ENCODE assay signal across 20 cellular contexts in genomic region chr16:16137110-16137509, GRCh38.
"Had no signal": no experiment of that assay in that cellular context is flagged by ENCODE, and none has a peak within 500 bp of the region (broad histone marks: within the 10 kb centered on the region; RNA-seq: fewer than 3 reads in every experiment).

No MANE protein-coding gene starts in this region.

- H3K27ac Mint-ChIP-seq: naive thymus-derived CD8-positive, alpha-beta T cell; stimulated activated naive B cell treated with anti-CD40 and anti-IgM and Interleukin-4, amounts not matched to agents 10 μg/mL and 1 μg/mL and 100 μg/mL, for 72 hours had no signal

- H3K9me3 Mint-ChIP-seq: naive thymus-derived CD8-positive, alpha-beta T cell; stimulated activated naive B cell treated with anti-CD40 and anti-IgM and Interleukin-4, amounts not matched to agents 10 μg/mL and 1 μg/mL and 100 μg/mL, for 72 hours; stimulated activated naive CD8-positive, alpha-beta T cell treated with anti-CD3 and anti-CD28 coated beads, Interleukin-15, amount 100 ng/mL, for 72 hours had no signal

- H3K27me3 Mint-ChIP-seq: naive thymus-derived CD8-positive, alpha-beta T cell; stimulated activated naive B cell treated with anti-CD40 and anti-IgM and Interleukin-4, amounts not matched to agents 10 μg/mL and 1 μg/mL and 100 μg/mL, for 72 hours; stimulated activated naive CD8-positive, alpha-beta T cell treated with anti-CD3 and anti-CD28 coated beads, Interleukin-15, amount 100 ng/mL, for 72 hours had no signal

- ATAC-seq: esophagus mucosa; gastrocnemius medialis; heart right ventricle; left lung; mucosa of descending colon; naive thymus-derived CD8-positive, alpha-beta T cell; stimulated activated naive B cell treated with anti-CD40 and anti-IgM and Interleukin-4, amounts not matched to agents 10 μg/mL and 1 μg/mL and 100 μg/mL, for 72 hours; stimulated activated naive CD8-positive, alpha-beta T cell treated with anti-CD3 and anti-CD28 coated beads, Interleukin-15, amount 100 ng/mL, for 72 hours; upper lobe of right lung had no signal

- H3K27me3 ChIP-seq: gastrocnemius medialis, heart right ventricle, left lung, neutrophil, sigmoid colon, testis, tibial nerve, upper lobe of right lung had no signal

- H3K27ac ChIP-seq: gastrocnemius medialis, heart right ventricle, left lung, neutrophil, skin epidermis, testis, tibial nerve, upper lobe of right lung had no signal

- DNase-seq: effector memory CD4-positive, alpha-beta T cell; gastrocnemius medialis; heart right ventricle; hypothalamus; islet precursor cell; left lung; mucosa of descending colon; naive thymus-derived CD8-positive, alpha-beta T cell; sigmoid colon; stimulated activated CD4-positive, alpha-beta T cell treated with anti-CD3 and anti-CD28 coated beads, Interleukin-2, amount 100 ng/mL, for 24 hours; stimulated activated CD4-positive, alpha-beta T cell treated with anti-CD3 and anti-CD28 coated beads, Interleukin-4, amount 100 ng/mL, for 4 hours; stimulated activated naive B cell treated with anti-CD40 and anti-IgM and Interleukin-4, amounts not matched to agents 10 μg/mL and 1 μg/mL and 100 μg/mL, for 72 hours; stimulated activated naive CD8-positive, alpha-beta T cell treated with anti-CD3 and anti-CD28 coated beads, Interleukin-15, amount 100 ng/mL, for 72 hours; testis; upper lobe of right lung had no signal

- H3K4me3 Mint-ChIP-seq: naive thymus-derived CD8-positive, alpha-beta T cell; stimulated activated naive B cell treated with anti-CD40 and anti-IgM and Interleukin-4, amounts not matched to agents 10 μg/mL and 1 μg/mL and 100 μg/mL, for 72 hours; stimulated activated naive CD8-positive, alpha-beta T cell treated with anti-CD3 and anti-CD28 coated beads, Interleukin-15, amount 100 ng/mL, for 72 hours had no signal

- H3K4me3 ChIP-seq: gastrocnemius medialis, heart right ventricle, left lung, lung, mucosa of descending colon, sigmoid colon, skin epidermis, testis, tibial nerve, upper lobe of right lung had no signal

- H3K4me1 Mint-ChIP-seq: stimulated activated naive CD8-positive, alpha-beta T cell treated with anti-CD3 and anti-CD28 coated beads, Interleukin-15, amount 100 ng/mL, for 72 hours had no signal

- H3K9me3 ChIP-seq: gastrocnemius medialis, heart right ventricle, left lung, mucosa of descending colon, neutrophil, sigmoid colon, testis, tibial nerve, upper lobe of right lung had no signal

- H3K4me1 ChIP-seq: gastrocnemius medialis, heart right ventricle, left lung, tibial nerve, upper lobe of right lung had no signal
